Comparison of ENCODE assay signal across 11 cellular contexts in genomic region chr17:49508061-49508865, GRCh38. TPM values are rescaled to one million over a fixed set of nuclear protein-coding genes. Genes with fewer than 3 reads are reported as not detected.
DNase-seq lines count a peak whose midpoint lies in the region; TF ChIP-seq lines count a peak whose summit lies in the region.
"Had no signal": no experiment of that assay in that cellular context is flagged by ENCODE, and none has a peak within 500 bp of the region (broad histone marks: within the 10 kb centered on the region; RNA-seq: fewer than 3 reads in every experiment).

No MANE protein-coding gene starts in this region.

- intact Hi-C loops in thyroid gland (cut with DNase I) = no loop called here

- H3K27ac ChIP-seq in thyroid gland = no peak overlapping the region
- H3K27ac ChIP-seq: psoas muscle had no signal

- peaks cover 4% of the 10 kb centered on the region for H3K36me3 Mint-ChIP-seq in osteocyte (ENCODE audit: unreplicated experiment)

- H3K4me3 ChIP-seq in AG10803 (ENCODE audit: low read length) (no peak overlapping the region), HFF-Myc (replicated peaks; ENCODE audit: low read depth, low read length) (peak overlapping the region; percentile 16), thyroid gland (replicated peaks in 1 of 3) (no peak overlapping the region)
- H3K4me3 ChIP-seq: psoas muscle had no signal

- peaks cover 27% of the 10 kb centered on the region for H3K4me1 Mint-ChIP-seq in osteocyte (ENCODE audit: unreplicated experiment)

- POLR2A ChIA-PET in GM10248 (lab: Yijun Ruan, JAX) = no interaction called here

- CTCF ChIA-PET in GM10248 (lab: Yijun Ruan, JAX) = interaction anchor here (0.8 to 11.4 kb wide), 8 partner anchors 7 to 372 kb away, joined by 3 to 95 read pairs (median 4); partner anchors contain the start of gene NGFR

- H3K27me3 ChIP-seq in thyroid gland = no peaks in the 10 kb centered on the region

- H3K36me3 ChIP-seq in thyroid gland = no peaks in the 10 kb centered on the region

- H3K4me3 Mint-ChIP-seq in osteocyte (ENCODE audit: unreplicated experiment) = no peak overlapping the region

- H3K9me3 Mint-ChIP-seq in osteocyte (ENCODE audit: unreplicated experiment) = no peaks in the 10 kb centered on the region

- DNase-seq in AG10803 (ENCODE audit: low read depth) (peak; percentile 58), HFF-Myc (ENCODE audit: extremely low read depth, low read depth) (peak; percentile 72), RPMI7951 (ENCODE audit: low read depth) (peak; percentile 55), iPS DF 19.7 (ENCODE audit: low read depth, low spot score) (peak; percentile 93), SKM-1 treated with dmso at 0.1 percent for 144 hours (lab: John Stamatoyannopoulos, UW; ENCODE audit: unreplicated experiment) (no peak), osteocyte (ENCODE audit: extremely low spot score, unreplicated experiment) (no peak), GM10248 (ENCODE audit: extremely low spot score) (no peak), thyroid gland (no peak)
- DNase-seq: activated gamma-delta T cell treated with Interleukin-2 at 50 U/mL for 16 hours, psoas muscle had no signal

- 50 to 57% methylated on average over 13 to 17 of the region's 17 CpGs for WGBS in thyroid gland, 2 donors

- peaks cover 30% of the 10 kb centered on the region for H3K27me3 Mint-ChIP-seq in osteocyte (ENCODE audit: unreplicated experiment)

- no peak for TF ChIP-seq POLR2A in thyroid gland (IDR thresholded peaks at IDR 0.05)

- H3K9me3 ChIP-seq in thyroid gland = no peaks in the 10 kb centered on the region
- H3K9me3 ChIP-seq: psoas muscle had no signal

- H3K4me1 ChIP-seq in thyroid gland = no peaks in the 10 kb centered on the region
- H3K4me1 ChIP-seq: psoas muscle had no signal

- no peak overlapping the region for H3K27ac Mint-ChIP-seq in osteocyte (ENCODE audit: unreplicated experiment)

- TF ChIP-seq CTCF in AG10803 (conservative IDR thresholded peaks at IDR 0.05; ENCODE audit: low read length) (no peak), HFF-Myc (IDR thresholded peaks at IDR 0.05; ENCODE audit: low read depth, low read length, missing control alignments) (no peak), osteocyte (IDR thresholded peaks at IDR 0.05) (no peak), GM10248 (IDR thresholded peaks at IDR 0.05; ENCODE audit: control extremely low read depth, extremely low read depth, low read depth, missing control alignments) (no peak), thyroid gland (IDR thresholded peaks at IDR 0.05) (no peak)

RNA-seq across cellular contexts. Expression of gene NGFR, which starts 13.2 kb away (rescaled TPM):
- total RNA-seq in RPMI7951 (2014; rRNA removed; shearing (Covaris generic)) = 6.4 and 10.1 TPM in 2 replicates
- total RNA-seq in osteocyte (2.8 and 3.6 TPM in 2 replicates), thyroid gland (10 to 100 TPM; 14.5 to 34.0 (median 21.1) TPM)
- total RNA-seq: dermis microvascular lymphatic vessel endothelial cell had no signal

Comparison
In these comparisons a context has a peak if more than half of its experiments do, and no peak if none do; other contexts are left out.
1. DNase-seq: peak in AG10803 (single experiment), HFF-Myc (single experiment), RPMI7951 (single experiment) and iPS DF 19.7 (single experiment); none in SKM-1 treated with dmso at 0.1 percent for 144 hours (single experiment), osteocyte (single experiment), GM10248 (single experiment) and thyroid gland (0 of 2).